23 cellular contexts compared by ENCODE assay signal in the genomic region with DNA sequence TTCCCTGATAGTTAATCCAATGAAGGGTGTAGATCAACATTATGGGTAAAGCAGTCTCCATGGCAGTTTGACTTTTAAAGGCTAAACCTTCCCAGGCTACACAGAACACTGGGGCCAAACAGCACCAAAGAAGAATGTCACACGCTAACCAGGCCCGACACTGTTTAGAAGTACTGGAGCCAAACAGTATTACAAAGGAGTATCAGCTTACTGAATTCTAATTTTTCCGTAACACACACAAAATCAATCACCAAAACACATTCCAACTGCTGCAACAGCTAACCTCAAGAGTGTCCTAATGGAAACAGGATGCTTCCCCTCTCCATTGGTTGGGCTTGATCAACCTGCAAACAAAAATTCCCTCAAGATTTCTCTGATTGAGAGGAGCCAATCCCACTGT.
"Had no signal": no experiment of that assay in that cellular context is flagged by ENCODE, and none has a peak within 500 bp of the region (broad histone marks: within the 10 kb centered on the region; RNA-seq: fewer than 3 reads in every experiment).

No MANE protein-coding gene starts in this region.

- H3K4me3 ChIP-seq: breast epithelium, SK-N-MC had no signal

- DNase-seq: activated CD4-positive, alpha-beta T cell treated with anti-CD3 and anti-CD28 coated beads for 36 hours; activated CD4-positive, CD25-positive, alpha-beta regulatory T cell; activated CD8-positive, alpha-beta memory T cell treated with anti-CD3 and anti-CD28 coated beads, Interleukin-2, amount 50 U/mL, for 4 hours; activated CD8-positive, alpha-beta T cell treated with anti-CD3 and anti-CD28 coated beads for 36 hours; activated gamma-delta T cell treated with Interleukin-2 at 50 U/mL for 16 hours; activated naive CD4-positive, alpha-beta T cell treated with anti-CD3 and anti-CD28 coated beads, Interleukin-2, amount 10 ng/mL, durations not matched to agents 7 days and 5 days; activated naive CD8-positive, alpha-beta T cell treated with anti-CD3 and anti-CD28 coated beads for 36 hours; activated T-cell treated with anti-CD3 and anti-CD28 coated beads, Interleukin-2, amount 50 U/mL, for 72 hours; central memory CD4-positive, alpha-beta T cell; KG1; NCI-H1092; NCI-H1417; NCI-H1930; NCI-H2107; NCI-H510A treated with DMSO at 0.1 percent for 48 hours; NCI-H69; PC-3; T-cell; T-helper 2 cell; T1000 had no signal

- H3K27ac ChIP-seq: breast epithelium, SK-N-MC, VCaP had no signal

- H3K36me3 ChIP-seq: breast epithelium had no signal

- ATAC-seq: activated CD4-positive, alpha-beta T cell treated with anti-CD3 and anti-CD28 coated beads for 36 hours; activated CD8-positive, alpha-beta T cell treated with anti-CD3 and anti-CD28 coated beads for 36 hours; activated T-cell treated with anti-CD3 and anti-CD28 coated beads, Interleukin-2, amount 50 U/mL, for 72 hours; PC-3; T-cell had no signal

- H3K9me3 ChIP-seq: breast epithelium had no signal

- H3K27me3 ChIP-seq: breast epithelium had no signal

- H3K4me1 ChIP-seq: breast epithelium had no signal
